In genomic region chr7:4790078-4790465, GRCh38 we compare ENCODE assay signal across 17 cellular contexts. TPM values are rescaled to one million over a fixed set of nuclear protein-coding genes. Genes with fewer than 3 reads are reported as not detected.
DNase-seq lines count a peak whose midpoint lies in the region; ATAC-seq and TF ChIP-seq lines count a peak whose summit lies in the region.
"Had no signal": no experiment of that assay in that cellular context is flagged by ENCODE, and none has a peak within 500 bp of the region (broad histone marks: within the 10 kb centered on the region; RNA-seq: fewer than 3 reads in every experiment).

No MANE protein-coding gene starts in this region.

- H3K9me3 Mint-ChIP-seq in activated T-cell treated with anti-CD3 and anti-CD28 coated beads, Interleukin-2, amount 50 U/mL, for 24 hours = no peaks in the 10 kb centered on the region
- H3K9me3 Mint-ChIP-seq in endodermal cell = peaks cover 13% of the 10 kb centered on the region
- H3K9me3 Mint-ChIP-seq: CD4-positive, CD25-positive, alpha-beta regulatory T cell; HFFc6 had no signal

- no peaks in the 10 kb centered on the region for H3K27me3 Mint-ChIP-seq in activated T-cell treated with anti-CD3 and anti-CD28 coated beads, Interleukin-2, amount 50 U/mL, for 24 hours
- H3K27me3 Mint-ChIP-seq in endodermal cell (ENCODE audit: insufficient read depth) = no peaks in the 10 kb centered on the region
- H3K27me3 Mint-ChIP-seq: CD4-positive, CD25-positive, alpha-beta regulatory T cell had no signal

- no peak for DNase-seq in activated T-cell treated with anti-CD3 and anti-CD28 coated beads, Interleukin-2, amount 50 U/mL, for 24 hours
- DNase-seq in activated T-cell treated with anti-CD3 and anti-CD28 coated beads for 4 hours (no peak), RWPE1 (ENCODE audit: low spot score) (no peak), endodermal cell (peak; percentile 46), NCI-H128 (lab: John Stamatoyannopoulos, UW; ENCODE audit: unreplicated experiment) (no peak), PC-3 (no peak)
- DNase-seq: Caco-2; CD4-positive, CD25-positive, alpha-beta regulatory T cell; CD8-positive, alpha-beta T cell; DMS153; DND-41; GDM1; GOT3; HFFc6 had no signal

- H4K20me1 ChIP-seq in PC-3 (ENCODE audit: low read length) = no peaks in the 10 kb centered on the region

- H3K4me2 ChIP-seq in PC-3 (ENCODE audit: low read length) = no peak overlapping the region

- H2AFZ ChIP-seq in PC-3 (ENCODE audit: low read length) = no peak overlapping the region

- peaks cover 5% of the 10 kb centered on the region for H3K4me1 Mint-ChIP-seq in activated T-cell treated with anti-CD3 and anti-CD28 coated beads, Interleukin-2, amount 50 U/mL, for 24 hours (ENCODE audit: low read depth)
- H3K4me1 Mint-ChIP-seq in endodermal cell = no peaks in the 10 kb centered on the region

- no peak overlapping the region for H3K4me3 Mint-ChIP-seq in activated T-cell treated with anti-CD3 and anti-CD28 coated beads, Interleukin-2, amount 50 U/mL, for 24 hours
- H3K4me3 Mint-ChIP-seq in endodermal cell = no peak overlapping the region
- H3K4me3 Mint-ChIP-seq: CD4-positive, CD25-positive, alpha-beta regulatory T cell; CD8-positive, alpha-beta T cell; HFFc6 had no signal

- no TSS peak for BruUV-seq in PC-3 (replicated peaks; lab: Mats Ljungman, UMichigan)

- H3K27ac ChIP-seq in RWPE1 (peak overlapping the region; percentile 18), endodermal cell (ENCODE audit: low read depth, low read length) (no peak overlapping the region), PC-3 (ENCODE audit: low read length) (no peak overlapping the region)

- H3K9me2 ChIP-seq in PC-3 (replicated peaks; ENCODE audit: low read length) = no peaks in the 10 kb centered on the region

- H3K9ac ChIP-seq in endodermal cell (ENCODE audit: extremely low read depth, low read length, poor library complexity, severe bottlenecking) (no peak overlapping the region), PC-3 (ENCODE audit: low read length) (no peak overlapping the region)

- no peaks in the 10 kb centered on the region for H3F3A ChIP-seq in PC-3 (ENCODE audit: low read length, unreplicated experiment)

- H3K79me2 ChIP-seq in PC-3 (ENCODE audit: low read length) = no peaks in the 10 kb centered on the region

- no peak for ATAC-seq in GM21737 (IDR thresholded peaks at IDR 0.05; ENCODE audit: unreplicated experiment)
- ATAC-seq in PC-3 = no peak
- ATAC-seq: CD8-positive, alpha-beta T cell; GM12878 had no signal

- H3K36me3 ChIP-seq in endodermal cell (ENCODE audit: control insufficient read depth, insufficient read depth, low read length) (peaks cover 39% of the 10 kb centered on the region), PC-3 (ENCODE audit: low read depth, low read length) (peaks cover 4% of the 10 kb centered on the region; the same call in 1 of the 2 replicates)

- no peaks in the 10 kb centered on the region for H3K27me3 ChIP-seq in endodermal cell (ENCODE audit: control insufficient read depth, insufficient read depth, low read length, poor library complexity, severe bottlenecking)
- no peaks in the 10 kb centered on the region for H3K27me3 ChIP-seq in PC-3 (ENCODE audit: low read length)

- 94 to 95% methylated on average over 5 to 9 of the region's 9 CpGs for WGBS in endodermal cell (ENCODE audit: insufficient coverage in 1 of 2, insufficient read length in 1 of 2), 2 experiments

- no peak overlapping the region for H3K4me3 ChIP-seq in endodermal cell (ENCODE audit: low read length)
- no peak overlapping the region for H3K4me3 ChIP-seq in PC-3 (ENCODE audit: low read length)
- H3K4me3 ChIP-seq: GM12878, HAP-1 had no signal

- CTCF ChIA-PET in RWPE1 (lab: Yijun Ruan, JAX) (no interaction called here), PC-3 (lab: Charles Lee) (no interaction called here)

- intact Hi-C loops in PC-3 (cut with micrococcal nuclease) = no loop called here

- POLR2A ChIA-PET in RWPE1 (lab: Yijun Ruan, JAX; ENCODE audit: low non-redundant PET) = no interaction called here
- POLR2A ChIA-PET in PC-3 (lab: Charles Lee; ENCODE audit: unreplicated experiment) = no interaction called here

- peaks cover 64% of the 10 kb centered on the region for H3K36me3 Mint-ChIP-seq in activated T-cell treated with anti-CD3 and anti-CD28 coated beads, Interleukin-2, amount 50 U/mL, for 24 hours (ENCODE audit: low read depth)
- H3K36me3 Mint-ChIP-seq in endodermal cell (ENCODE audit: low read depth) = peaks cover 42% of the 10 kb centered on the region

- H3K4me1 ChIP-seq in endodermal cell (ENCODE audit: control insufficient read depth, insufficient read depth, low read length) (no peaks in the 10 kb centered on the region), PC-3 (ENCODE audit: insufficient read depth, low read length) (no peaks in the 10 kb centered on the region)
- H3K4me1 ChIP-seq: HAP-1 had no signal

- TF ChIP-seq CTCF in RWPE1 (conservative IDR thresholded peaks at IDR 0.05; ENCODE audit: low read depth) = no peak
- TF ChIP-seq CTCF in endodermal cell (conservative IDR thresholded peaks at IDR 0.05) = no peak
- no peak for TF ChIP-seq CTCF in PC-3 (conservative IDR thresholded peaks at IDR 0.05; ENCODE audit: low read depth, low read length)

- H3K9me3 ChIP-seq in endodermal cell (ENCODE audit: control insufficient read depth, low read length) (peaks cover 5% of the 10 kb centered on the region), PC-3 (ENCODE audit: low read length) (no peaks in the 10 kb centered on the region)
- H3K9me3 ChIP-seq: Caco-2, HAP-1 had no signal

- peak overlapping the region; percentile 62 for H3K27ac Mint-ChIP-seq in activated T-cell treated with anti-CD3 and anti-CD28 coated beads, Interleukin-2, amount 50 U/mL, for 24 hours
- H3K27ac Mint-ChIP-seq in endodermal cell = peak overlapping the region; percentile 26
- H3K27ac Mint-ChIP-seq: CD4-positive, CD25-positive, alpha-beta regulatory T cell; CD8-positive, alpha-beta T cell; HFFc6 had no signal

RNA-seq across cellular contexts. Expression of gene AP5Z1, which starts 14.6 kb away (rescaled TPM):
- total RNA-seq in endodermal cell (10 to 100 TPM; 31.0 to 34.7 TPM), PC-3 (2014; rRNA removed) (36.6 and 59.3 TPM in 2 replicates)
- polyA plus RNA-seq in endodermal cell (2013, experiment 1 of 2) = 13.7 TPM
- polyA plus RNA-seq in endodermal cell (2013, experiment 2 of 2) = 13.7 TPM
